In genomic region chr11:10293423-10294288, GRCh38 we compare ENCODE assay signal across 1 cellular context.
TF ChIP-seq lines count a peak whose summit lies in the region.

TSS of gene SBF2 (minus strand) at chr11:10294219. CDS start at chr11:10294069, 150 bp downstream.

TF ChIP-seq in IMR-90, 13 proteins besides CTCF, POLR2A, EP300 and RAD21 (continued from another document):
- TF ChIP-seq RFX5 (IDR thresholded peaks at IDR 0.05; ENCODE audit: low read depth, low read length) (peak; percentile 84), RCOR1 (IDR thresholded peaks at IDR 0.05; ENCODE audit: insufficient replicate concordance, low read length) (no peak), MAZ (IDR thresholded peaks at IDR 0.05; ENCODE audit: borderline replicate concordance, low read depth, low read length) (peak; percentile 75; the same call in 1 of the 2 replicates), MXI1 (IDR thresholded peaks at IDR 0.05; ENCODE audit: borderline replicate concordance, low read depth, low read length) (no peak), SMC3 (IDR thresholded peaks at IDR 0.05; ENCODE audit: low read depth, low read length) (no peak), CHD1 (IDR thresholded peaks at IDR 0.05; ENCODE audit: low read depth, low read length) (no peak), BHLHE40 (IDR thresholded peaks at IDR 0.05; ENCODE audit: low read depth, low read length) (no peak), FOS (IDR thresholded peaks at IDR 0.05; ENCODE audit: low read depth, low read length) (peak; percentile 30; the same call in 1 of the 2 replicates)
- TF ChIP-seq, protein P1, sequence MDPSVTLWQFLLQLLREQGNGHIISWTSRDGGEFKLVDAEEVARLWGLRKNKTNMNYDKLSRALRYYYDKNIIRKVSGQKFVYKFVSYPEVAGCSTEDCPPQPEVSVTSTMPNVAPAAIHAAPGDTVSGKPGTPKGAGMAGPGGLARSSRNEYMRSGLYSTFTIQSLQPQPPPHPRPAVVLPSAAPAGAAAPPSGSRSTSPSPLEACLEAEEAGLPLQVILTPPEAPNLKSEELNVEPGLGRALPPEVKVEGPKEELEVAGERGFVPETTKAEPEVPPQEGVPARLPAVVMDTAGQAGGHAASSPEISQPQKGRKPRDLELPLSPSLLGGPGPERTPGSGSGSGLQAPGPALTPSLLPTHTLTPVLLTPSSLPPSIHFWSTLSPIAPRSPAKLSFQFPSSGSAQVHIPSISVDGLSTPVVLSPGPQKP (IDR thresholded peaks at IDR 0.05; ENCODE audit: borderline replicate concordance, low read depth, low read length), result no peak
